In genomic region chr4:154982187-154983047, GRCh38 we compare ENCODE assay signal across 8 cellular contexts.
DNase-seq lines count a peak whose midpoint lies in the region; ATAC-seq and TF ChIP-seq lines count a peak whose summit lies in the region.

No MANE protein-coding gene starts in this region.

- TF ChIP-seq POLR2A in body of pancreas (IDR thresholded peaks at IDR 0.05), result no peak

- TF ChIP-seq CTCF in body of pancreas (IDR thresholded peaks at IDR 0.05), result peak; percentile 45 to 73 (median 61)

- H3K27ac ChIP-seq in body of pancreas, result no peak overlapping the region

- intact Hi-C loops in body of pancreas (cut with DNase I), result no loop called here

- H3K4me1 ChIP-seq in body of pancreas, result no peaks in the 10 kb centered on the region

- H3K9me3 ChIP-seq in body of pancreas, result no peaks in the 10 kb centered on the region

- H3K4me3 ChIP-seq in body of pancreas, result no peak overlapping the region

- H3K27me3 ChIP-seq in body of pancreas, result no peaks in the 10 kb centered on the region

- peak; percentile 22 for DNase-seq in COR-L47 (lab: John Stamatoyannopoulos, UW)
- peak; percentile 33 for DNase-seq in RPMI8226
- DNase-seq in body of pancreas, result peak; percentile 62 to 76 (median 70)
- DNase-seq in islet precursor cell, result peak; percentile 75
- DNase-seq in stimulated activated CD4-positive, alpha-beta T cell treated with anti-CD3 and anti-CD28 coated beads, Interleukin-4, amount 100 ng/mL, for 1 hour, result peak; percentile 24
- DNase-seq in NCI-H226, result no peak

- peak; percentile 62 for ATAC-seq in GM19324 (IDR thresholded peaks at IDR 0.05; ENCODE audit: low FRiP score, unreplicated experiment)
- ATAC-seq in HG03558 (IDR thresholded peaks at IDR 0.05; ENCODE audit: extremely low read depth, unreplicated experiment), result peak; percentile 34
- ATAC-seq in body of pancreas, result peak; percentile 77

- H3K36me3 ChIP-seq in body of pancreas (replicated peaks in 1 of 2; ENCODE audit: insufficient read depth in 1 of 2, low read depth in 2 of 2), result no peaks in the 10 kb centered on the region

- WGBS in body of pancreas, 2 donors, result 7 to 11% methylated on average over 10 of the region's 10 CpGs
